Comparison of ENCODE assay signal across 8 cellular contexts in the genomic region with DNA sequence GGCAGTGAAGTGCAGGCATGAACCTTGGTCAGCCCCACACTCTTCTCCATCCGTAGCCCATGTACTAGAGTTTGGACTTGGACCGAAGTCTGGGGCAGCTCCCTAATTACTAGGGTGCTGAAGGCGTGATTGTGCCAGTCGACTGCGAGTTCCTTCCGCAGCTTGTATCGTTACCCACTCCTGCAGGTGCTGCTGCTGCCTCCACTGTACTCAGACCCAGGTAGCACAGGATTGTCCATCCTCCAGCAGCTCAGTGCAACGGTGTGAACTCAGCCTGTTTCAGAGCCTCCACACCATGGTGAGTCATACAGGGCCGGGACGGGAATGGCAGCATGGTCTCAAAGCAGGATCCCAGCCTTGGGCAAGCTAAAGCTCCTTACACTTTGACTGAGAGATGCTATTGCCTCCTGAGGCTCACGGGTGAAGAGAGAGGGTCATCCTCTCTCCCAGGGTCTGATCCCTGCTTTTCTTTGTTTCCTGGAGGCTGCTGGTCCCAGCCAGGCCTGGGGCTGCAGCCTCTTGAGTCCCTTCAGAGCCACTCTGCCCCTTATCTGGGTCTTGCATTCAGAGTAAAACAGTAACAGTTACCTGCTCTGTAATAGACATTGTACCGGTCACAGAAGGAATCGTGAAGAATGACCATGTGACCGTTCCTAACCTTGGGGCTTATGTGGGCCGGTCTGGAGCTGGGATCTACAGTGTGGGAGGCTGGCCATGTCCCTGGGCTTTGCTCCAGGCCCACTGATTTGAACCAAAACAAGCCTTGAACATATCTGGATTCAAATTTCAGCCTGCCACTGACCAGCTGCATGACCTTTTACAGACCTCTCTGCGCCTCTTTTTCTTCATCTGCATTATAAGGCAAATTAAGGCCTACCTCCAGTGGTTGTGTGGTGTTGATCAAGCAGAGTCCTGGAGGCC. TPM values are rescaled to one million over a fixed set of nuclear protein-coding genes. Genes with fewer than 3 reads are reported as not detected.
DNase-seq lines count a peak whose midpoint lies in the region; ATAC-seq, FAIRE-seq and TF ChIP-seq lines count a peak whose summit lies in the region.
"Had no signal": no experiment of that assay in that cellular context is flagged by ENCODE, and none has a peak within 500 bp of the region (broad histone marks: within the 10 kb centered on the region; RNA-seq: fewer than 3 reads in every experiment).

No MANE protein-coding gene starts in this region.

- peaks cover 6 to 31% (median 11%) of the 10 kb centered on the region in 4 donors for H3K4me1 ChIP-seq in Peyer's patch
- peaks cover 5% of the 10 kb centered on the region for H3K4me1 ChIP-seq in endodermal cell (ENCODE audit: control insufficient read depth, insufficient read depth, low read length)
- H3K4me1 ChIP-seq in ovary (ENCODE audit: insufficient read depth) = peaks cover 28% of the 10 kb centered on the region

- peaks cover 17% of the 10 kb centered on the region for H3K4me1 Mint-ChIP-seq in endodermal cell

- TF ChIP-seq POLR2A in H54 (IDR thresholded peaks at IDR 0.05; ENCODE audit: low read depth, low read length) (no peak; the same call in 1 of the 2 replicates), Peyer's patch (IDR thresholded peaks at IDR 0.05) (peak; percentile 91 to 95), ovary (IDR thresholded peaks at IDR 0.05) (no peak)

- H3K27ac ChIP-seq in Peyer's patch (peak overlapping the region; percentile 56 to 98 (median 94)), endodermal cell (ENCODE audit: low read depth, low read length) (no peak overlapping the region), ovary (peak overlapping the region in 1 of 2 donors; percentile 92)

- H3K9me3 ChIP-seq in Peyer's patch = no peaks in the 10 kb centered on the region
- no peaks in the 10 kb centered on the region for H3K9me3 ChIP-seq in endodermal cell (ENCODE audit: control insufficient read depth, low read length)
- H3K9me3 ChIP-seq in ovary = no peaks in the 10 kb centered on the region

- H3K9ac ChIP-seq in endodermal cell (ENCODE audit: extremely low read depth, low read length, poor library complexity, severe bottlenecking) = no peak overlapping the region

- TF ChIP-seq CTCF in Peyer's patch (IDR thresholded peaks at IDR 0.05) (peak in 1 of 6 experiments; percentile 10), endodermal cell (conservative IDR thresholded peaks at IDR 0.05) (no peak), ovary (IDR thresholded peaks at IDR 0.05) (no peak)

- no peak overlapping the region for H3K27ac Mint-ChIP-seq in endodermal cell

- ATAC-seq in HG02885 (IDR thresholded peaks at IDR 0.05; ENCODE audit: poor library complexity, unreplicated experiment) (no peak), GM19324 (IDR thresholded peaks at IDR 0.05; ENCODE audit: low FRiP score, unreplicated experiment) (no peak)

- no peak for TF ChIP-seq EP300 in ovary (IDR thresholded peaks at IDR 0.05)

- peaks cover 17% of the 10 kb centered on the region for H3K36me3 Mint-ChIP-seq in endodermal cell (ENCODE audit: low read depth)

- H3K27me3 ChIP-seq in Peyer's patch = no peaks in the 10 kb centered on the region
- H3K27me3 ChIP-seq in endodermal cell (ENCODE audit: control insufficient read depth, insufficient read depth, low read length, poor library complexity, severe bottlenecking) = no peaks in the 10 kb centered on the region
- H3K27me3 ChIP-seq in ovary = no peaks in the 10 kb centered on the region

- DNase-seq in H54 (ENCODE audit: insufficient read length, low spot score) = peak; percentile 51
- DNase-seq in Peyer's patch = peak in 2 of 3 donors; percentile 82 to 86
- no peak for DNase-seq in endodermal cell
- peak; percentile 62 to 86 (median 75) for DNase-seq in ovary
- DNase-seq in NK-92 treated with Interleukin-12 subunit alpha and Interleukin-12 subunit beta, amount 100 ng/mL, for 24 hours (lab: John Stamatoyannopoulos, UW) = no peak

- no peak for FAIRE-seq in H54 (lab: Jason Lieb, UNC)
- FAIRE-seq: endometrium had no signal

- H3K36me3 ChIP-seq in Peyer's patch = peaks cover 0 to 32% (median 0%) of the 10 kb centered on the region in 3 donors
- H3K36me3 ChIP-seq in endodermal cell (ENCODE audit: control insufficient read depth, insufficient read depth, low read length) = peaks cover 20% of the 10 kb centered on the region
- no peaks in the 10 kb centered on the region for H3K36me3 ChIP-seq in ovary

- H3K4me3 Mint-ChIP-seq in endodermal cell = peak overlapping the region; percentile 97

- 91% methylated on average over 15 to 16 of the region's 16 CpGs for WGBS in endodermal cell (ENCODE audit: insufficient coverage in 1 of 2, insufficient read length in 1 of 2), 2 experiments
- WGBS in ovary, 3 donors = 45 to 51% (median 45%) methylated on average over 16 of the region's 16 CpGs

- no peaks in the 10 kb centered on the region for H3K9me3 Mint-ChIP-seq in endodermal cell

- H3K27me3 Mint-ChIP-seq in endodermal cell (ENCODE audit: insufficient read depth) = no peaks in the 10 kb centered on the region

- H3K4me3 ChIP-seq in Peyer's patch (peak overlapping the region in 3 of 4 donors; percentile 7 to 91 (median 53)), endodermal cell (ENCODE audit: low read length) (no peak overlapping the region), ovary (no peak overlapping the region)

- intact Hi-C loops in ovary (cut with DNase I) = no loop called here

RNA-seq across cellular contexts. Expression of gene TKFC, which starts 1.7 kb away (rescaled TPM):
- total RNA-seq in Peyer's patch = 100 to 1,000 TPM; 172 to 755 (median 689) TPM
- 100 to 1,000 TPM in 1 of 2 donors, 10 to 100 TPM in 1; 93.7 to 116 TPM for total RNA-seq in endodermal cell
- 54.4 TPM for polyA plus RNA-seq in endodermal cell (2013, experiment 1 of 2)
- 47.1 TPM for polyA plus RNA-seq in endodermal cell (2013, experiment 2 of 2)
- total RNA-seq in ovary = 10 to 100 TPM; 19.0 to 41.4 (median 36.3) TPM
- 10 to 100 TPM; 22.6 to 27.0 TPM for polyA plus RNA-seq in ovary

RNA-seq across cellular contexts. Expression of gene DDB1, which starts 1.8 kb away (rescaled TPM):
- total RNA-seq in Peyer's patch = 100 to 1,000 TPM in 3 of 4 donors, 10 to 100 TPM in 1; 76.7 to 168 (median 136) TPM
- total RNA-seq in endodermal cell = 100 to 1,000 TPM; 244 to 251 TPM
- 177 TPM for polyA plus RNA-seq in endodermal cell (2013, experiment 1 of 2)
- polyA plus RNA-seq in endodermal cell (2013, experiment 2 of 2) = 161 TPM
- total RNA-seq in ovary = 100 to 1,000 TPM; 117 to 264 (median 217) TPM
- 100 to 1,000 TPM; 137 to 270 TPM for polyA plus RNA-seq in ovary

RNA-seq across cellular contexts. Expression of gene CYB561A3, which starts 27.0 kb away (rescaled TPM):
- total RNA-seq in Peyer's patch = 100 to 1,000 TPM in 1 of 4 donors, 10 to 100 TPM in 3; 75.9 to 112 (median 87.4) TPM
- 10 to 100 TPM; 17.3 to 22.8 TPM for total RNA-seq in endodermal cell
- 9.4 TPM for polyA plus RNA-seq in endodermal cell (2013, experiment 1 of 2)
- polyA plus RNA-seq in endodermal cell (2013, experiment 2 of 2) = 10.8 TPM
- total RNA-seq in ovary = 10 to 100 TPM; 24.1 to 58.3 (median 44.1) TPM
- 10 to 100 TPM; 33.4 to 45.7 TPM for polyA plus RNA-seq in ovary

RNA-seq across cellular contexts. Expression of gene TMEM138, which starts 27.5 kb away (rescaled TPM):
- total RNA-seq in Peyer's patch (10 to 100 TPM; 44.7 to 63.5 (median 48.1) TPM), endodermal cell (10 to 100 TPM; 26.5 to 29.3 TPM), ovary (100 to 1,000 TPM in 1 of 7 donors, 10 to 100 TPM in 6; 21.5 to 102 (median 53.4) TPM)
- 48.2 TPM for polyA plus RNA-seq in endodermal cell (2013, experiment 1 of 2)
- 44.3 TPM for polyA plus RNA-seq in endodermal cell (2013, experiment 2 of 2)
- polyA plus RNA-seq in ovary = 100 to 1,000 TPM in 1 of 2 donors, 10 to 100 TPM in 1; 33.7 to 115 TPM

RNA-seq across cellular contexts. Expression of gene VWCE, which starts 39.6 kb away (rescaled TPM):
- total RNA-seq in Peyer's patch (1 to 10 TPM in 1 of 4 donors, under 1 TPM in 1, not detected in 2; 0.85 to 1.2 TPM), endodermal cell (10 to 100 TPM in 1 of 2 donors, 1 to 10 TPM in 1; 7.2 to 13.3 TPM), ovary (10 to 100 TPM in 6 of 7 donors, 1 to 10 TPM in 1; 9.4 to 39.9 (median 17.2) TPM)
- 10.2 TPM for polyA plus RNA-seq in endodermal cell (2013, experiment 1 of 2)
- polyA plus RNA-seq in endodermal cell (2013, experiment 2 of 2) = 8.3 TPM
- polyA plus RNA-seq in ovary = 1 to 10 TPM; 1.9 to 6.9 TPM

Comparison
In these comparisons a context has a peak if more than half of its experiments do, and no peak if none do; other contexts are left out.
1. DNase-seq: peak in H54 (single experiment), Peyer's patch (2 of 3) and ovary (5 of 5); none in endodermal cell (single experiment) and NK-92 treated with Interleukin-12 subunit alpha and Interleukin-12 subunit beta, amount 100 ng/mL, for 24 hours (single experiment).
2. POLR2A ChIP-seq: peak in Peyer's patch (2 of 2); none in H54 (single experiment) and ovary (single experiment).
3. H3K4me3 ChIP-seq: peak in Peyer's patch (3 of 4); none in endodermal cell (single experiment) and ovary (single experiment).